Comparison of ENCODE assay signal across 19 cellular contexts in genomic region chr9:117916291-117916690, GRCh38.
DNase-seq lines count a peak whose midpoint lies in the region; ATAC-seq lines count a peak whose summit lies in the region.
"Had no signal": no experiment of that assay in that cellular context is flagged by ENCODE, and none has a peak within 500 bp of the region (broad histone marks: within the 10 kb centered on the region; RNA-seq: fewer than 3 reads in every experiment).

No MANE protein-coding gene starts in this region.

- no peak for DNase-seq in activated naive CD4-positive, alpha-beta T cell treated with anti-CD3 and anti-CD28 coated beads, Interleukin-2, amount 10 ng/mL, durations not matched to agents 7 days and 5 days
- DNase-seq in activated naive CD4-positive, alpha-beta T cell treated with Interleukin-2 at 50 U/mL for 16 hours: no peak
- DNase-seq in SK-MEL-5 (ENCODE audit: low read depth, low spot score) (peak; percentile 9), naive B cell (no peak)
- no peak for DNase-seq in activated T-cell treated with anti-CD3 and anti-CD28 coated beads, Interleukin-2, amount 50 U/mL, for 48 hours
- no peak for DNase-seq in activated naive CD4-positive, alpha-beta T cell treated with anti-CD3 and anti-CD28 coated beads, Interleukin-2, amount 50 U/mL, for 16 hours
- DNase-seq: BE2C; Caco-2; CD4-positive, CD25-positive, alpha-beta regulatory T cell; H9; NCI-H1417 treated with DMSO at 0.1 percent for 48 hours; NCI-H187 treated with DMSO at 0.1 percent for 48 hours; NCI-H345; NCI-H526; PC-9; SIG-M5 had no signal

- peaks cover 6% of the 10 kb centered on the region for H3K9me3 Mint-ChIP-seq in activated naive CD4-positive, alpha-beta T cell treated with anti-CD3 and anti-CD28 coated beads, Interleukin-2, amount 10 ng/mL, durations not matched to agents 7 days and 5 days
- H3K9me3 Mint-ChIP-seq in naive B cell: peaks cover 6 to 17% (median 14%) of the 10 kb centered on the region in 7 donors

- CTCF ChIA-PET in activated naive CD4-positive, alpha-beta T cell treated with anti-CD3 and anti-CD28 coated beads, Interleukin-2, amount 10 ng/mL, durations not matched to agents 7 days and 5 days (lab: Charles Lee): no interaction called here

- peak overlapping the region; percentile 47 for H3K27ac Mint-ChIP-seq in activated naive CD4-positive, alpha-beta T cell treated with anti-CD3 and anti-CD28 coated beads, Interleukin-2, amount 10 ng/mL, durations not matched to agents 7 days and 5 days
- peak overlapping the region in 1 of 6 donors; percentile 1 for H3K27ac Mint-ChIP-seq in naive B cell
- H3K27ac Mint-ChIP-seq: CD4-positive, CD25-positive, alpha-beta regulatory T cell; H9; T-helper 1 cell treated with Interleukin-12 subunit alpha and Interleukin-12 subunit beta and Interleukin-4 antibody, amounts not matched to agents 30 μg/mL and 1 μg/mL, for 36 hours had no signal

- no peak overlapping the region for H3K4me3 Mint-ChIP-seq in activated naive CD4-positive, alpha-beta T cell treated with anti-CD3 and anti-CD28 coated beads, Interleukin-2, amount 10 ng/mL, durations not matched to agents 7 days and 5 days
- no peak overlapping the region for H3K4me3 Mint-ChIP-seq in naive B cell
- H3K4me3 Mint-ChIP-seq: CD4-positive, CD25-positive, alpha-beta regulatory T cell; H9; T-helper 1 cell treated with Interleukin-12 subunit alpha and Interleukin-12 subunit beta and Interleukin-4 antibody, amounts not matched to agents 30 μg/mL and 1 μg/mL, for 36 hours had no signal

- H3K36me3 Mint-ChIP-seq in activated naive CD4-positive, alpha-beta T cell treated with anti-CD3 and anti-CD28 coated beads, Interleukin-2, amount 10 ng/mL, durations not matched to agents 7 days and 5 days: no peaks in the 10 kb centered on the region
- H3K36me3 Mint-ChIP-seq in naive B cell: peaks cover 4 to 11% of the 10 kb centered on the region in 2 donors
- H3K36me3 Mint-ChIP-seq: CD4-positive, CD25-positive, alpha-beta regulatory T cell had no signal

- in situ Hi-C loops in SK-MEL-5 (cut with HindIII; ENCODE audit: low pct_unique_long_range_greater_than_20kb, low sequenced_read_pairs): no loop called here

- H3K27me3 Mint-ChIP-seq in activated naive CD4-positive, alpha-beta T cell treated with anti-CD3 and anti-CD28 coated beads, Interleukin-2, amount 10 ng/mL, durations not matched to agents 7 days and 5 days: no peaks in the 10 kb centered on the region
- peaks cover 0 to 3% (median 1%) of the 10 kb centered on the region in 3 donors for H3K27me3 Mint-ChIP-seq in naive B cell
- H3K27me3 Mint-ChIP-seq: CD4-positive, CD25-positive, alpha-beta regulatory T cell had no signal

- H3K4me1 Mint-ChIP-seq in activated naive CD4-positive, alpha-beta T cell treated with anti-CD3 and anti-CD28 coated beads, Interleukin-2, amount 10 ng/mL, durations not matched to agents 7 days and 5 days: no peaks in the 10 kb centered on the region
- peaks cover 4 to 10% (median 4%) of the 10 kb centered on the region in 3 donors for H3K4me1 Mint-ChIP-seq in naive B cell
- H3K4me1 Mint-ChIP-seq: CD4-positive, CD25-positive, alpha-beta regulatory T cell; H9 had no signal

- ATAC-seq in HG03025 (IDR thresholded peaks at IDR 0.05; ENCODE audit: low FRiP score, unreplicated experiment) (peak; percentile 51), naive B cell (ENCODE audit: low read depth in 2 of 2) (peak; percentile 37 to 50), GM19397 (IDR thresholded peaks at IDR 0.05; ENCODE audit: unreplicated experiment) (no peak)
